Comparison of ENCODE assay signal across 8 cellular contexts in the genomic region with DNA sequence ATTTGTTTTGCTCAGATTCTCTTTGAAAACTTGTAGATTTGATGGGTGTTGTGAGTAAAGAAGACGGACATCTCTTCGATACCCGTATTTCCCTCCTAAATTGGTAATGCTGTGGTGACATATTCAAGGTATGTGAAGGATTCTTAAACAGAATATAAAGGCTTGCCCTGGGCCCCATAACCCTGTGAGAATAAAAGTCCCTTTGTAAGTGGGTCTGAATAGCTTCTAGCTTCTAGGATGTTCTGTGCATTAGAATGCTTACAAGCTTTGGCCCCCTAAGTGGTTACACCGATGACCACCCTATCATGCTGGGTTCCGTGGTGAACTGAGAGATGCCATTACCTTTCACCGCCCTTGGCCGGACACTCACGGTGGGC. TPM values are rescaled to one million over a fixed set of nuclear protein-coding genes. Genes with fewer than 3 reads are reported as not detected.
DNase-seq lines count a peak whose midpoint lies in the region; ATAC-seq, FAIRE-seq and TF ChIP-seq lines count a peak whose summit lies in the region.

No MANE protein-coding gene starts in this region.

- CTCF ChIA-PET in HepG2 (lab: Yijun Ruan, JAX; ENCODE audit: low intra/inter-chr PET ratio, low total read pairs): no interaction called here

- in situ Hi-C loops in HepG2 (cut with HindIII; ENCODE audit: extremely low pct_ligation_motif_present, low pct_unique_long_range_greater_than_20kb): no loop called here

- H3K27ac Mint-ChIP-seq in activated naive CD8-positive, alpha-beta T cell treated with anti-CD3 and anti-CD28 coated beads, Interleukin-2, amount 50 U/mL, for 24 hours: peak overlapping the region; percentile 78

- peak overlapping the region; percentile 79 for H3K4me2 ChIP-seq in HepG2 (ENCODE audit: low read depth, low read length)

- peak overlapping the region; percentile 98 for H3K4me3 Mint-ChIP-seq in activated naive CD8-positive, alpha-beta T cell treated with anti-CD3 and anti-CD28 coated beads, Interleukin-2, amount 50 U/mL, for 24 hours

- H3K9me3 ChIP-seq in heart left ventricle (no peaks in the 10 kb centered on the region), HepG2 (ENCODE audit: low read length) (no peaks in the 10 kb centered on the region), tibial artery (no peaks in the 10 kb centered on the region)

- no peaks in the 10 kb centered on the region for H4K20me1 ChIP-seq in HepG2 (ENCODE audit: insufficient read depth, low read length)

- no peak for FAIRE-seq in HepG2 (lab: Jason Lieb, UNC)

- POLR2A ChIA-PET in HepG2 (lab: Yijun Ruan, JAX): interaction anchor here (0.8 to 2.0 kb wide), 6 partner anchors 15 to 112 kb away, joined by 3 to 11 read pairs (median 7); partner anchors contain the start of genes DCK and GRSF1

- no peak for TF ChIP-seq RAD21 in HepG2 (CRISPR knock-in tag; IDR thresholded peaks at IDR 0.05)

- H3K9me3 Mint-ChIP-seq in activated naive CD8-positive, alpha-beta T cell treated with anti-CD3 and anti-CD28 coated beads, Interleukin-2, amount 50 U/mL, for 24 hours: no peaks in the 10 kb centered on the region

- peaks cover 16% of the 10 kb centered on the region for H3K36me3 Mint-ChIP-seq in activated naive CD8-positive, alpha-beta T cell treated with anti-CD3 and anti-CD28 coated beads, Interleukin-2, amount 50 U/mL, for 24 hours (ENCODE audit: low read depth)

- H3K27ac ChIP-seq in heart left ventricle (peak overlapping the region; percentile 75 to 94 (median 92)), HepG2 (ENCODE audit: extremely low read length, insufficient read depth, low read length) (peak overlapping the region; percentile 70), tibial artery (peak overlapping the region; percentile 87 to 89)

- H2AFZ ChIP-seq in HepG2 (ENCODE audit: low read length): peak overlapping the region; percentile 73

- H3K36me3 ChIP-seq in heart left ventricle (peaks cover 0 to 16% (median 7%) of the 10 kb centered on the region in 9 donors), HepG2 (replicated peaks in 1 of 2; ENCODE audit: control insufficient read depth in 1 of 2, insufficient read depth in 2 of 2, low read length in 2 of 2) (peaks cover 2 to 6% of the 10 kb centered on the region in 2 experiments; a peak in 2 of 5 replicates), tibial artery (peaks cover 0 to 13% (median 0%) of the 10 kb centered on the region in 3 donors)

- H3K79me2 ChIP-seq in HepG2 (ENCODE audit: insufficient read depth, low read length): peaks cover 14% of the 10 kb centered on the region

- H3K4me1 Mint-ChIP-seq in activated naive CD8-positive, alpha-beta T cell treated with anti-CD3 and anti-CD28 coated beads, Interleukin-2, amount 50 U/mL, for 24 hours: peaks cover 21% of the 10 kb centered on the region

- ATAC-seq in heart left ventricle (peak in 1 of 4 donors; percentile 8), left ventricle myocardium superior (no peak), HepG2 (no peak), GM18868 (IDR thresholded peaks at IDR 0.05; ENCODE audit: unreplicated experiment) (no peak), GM21717 (IDR thresholded peaks at IDR 0.05; ENCODE audit: unreplicated experiment) (no peak), GM21737 (IDR thresholded peaks at IDR 0.05; ENCODE audit: unreplicated experiment) (no peak)
- ATAC-seq in activated naive CD8-positive, alpha-beta T cell treated with anti-CD3 and anti-CD28 coated beads, Interleukin-2, amount 50 U/mL, for 24 hours: no peak

- no peak for DNase-seq in heart left ventricle
- DNase-seq in left ventricle myocardium superior: no peak
- DNase-seq in activated naive CD8-positive, alpha-beta T cell treated with anti-CD3 and anti-CD28 coated beads, Interleukin-2, amount 50 U/mL, for 24 hours: no peak
- DNase-seq in HepG2 (ENCODE audit: low spot score): peak; percentile 17
- DNase-seq in tibial artery: no peak

- H3K4me1 ChIP-seq in heart left ventricle (peaks cover 0 to 27% (median 9%) of the 10 kb centered on the region in 12 donors), HepG2 (ENCODE audit: insufficient read depth, low read length) (peaks cover 19% of the 10 kb centered on the region), tibial artery (peaks cover 0 to 10% (median 2%) of the 10 kb centered on the region in 4 donors)

- TF ChIP-seq EP300 in HepG2 (IDR thresholded peaks at IDR 0.05; ENCODE audit: low read depth in 2 of 2, low read length in 2 of 2) (no peak), HepG2 (CRISPR knock-in tag; IDR thresholded peaks at IDR 0.05; ENCODE audit: borderline replicate concordance) (no peak)

- no peaks in the 10 kb centered on the region for H3K27me3 ChIP-seq in heart left ventricle
- no peaks in the 10 kb centered on the region; a peak in 1 of 5 replicates for H3K27me3 ChIP-seq in HepG2 (ENCODE audit: control insufficient read depth in 1 of 2, insufficient read depth in 2 of 2, low read length in 2 of 2)
- no peaks in the 10 kb centered on the region for H3K27me3 ChIP-seq in tibial artery

- intact Hi-C loops in heart left ventricle (cut with DNase I): loop anchor here in 7 of 10 donors (5.0 to 10.0 kb wide), 6 partner anchors 59 to 214 kb away; partner anchors contain the start of genes DCK (in 6 of the 7), GRSF1 (in 2 of the 7) and UTP3 (in 1 of the 7)
- intact Hi-C loops in left ventricle myocardium superior (cut with micrococcal nuclease): no loop called here
- intact Hi-C loops in HepG2 (cut with micrococcal nuclease; ENCODE audit: unreplicated experiment): loop anchor here (5.0 to 10.0 kb wide), 3 partner anchors 64 to 247 kb away; partner anchors contain the start of genes GRSF1 and UTP3
- intact Hi-C loops in tibial artery (cut with DNase I; ENCODE audit: low total_unique reads): loop anchor here (5.0 kb wide), 1 partner anchor 91 kb away; the partner anchor contains the start of gene DCK

- WGBS in heart left ventricle, 4 donors: 19 to 48% (median 25%) methylated on average over 4 to 8 of the region's 8 CpGs
- WGBS in HepG2 (ENCODE audit: low lambda C conversion rate): 0% methylated on average over 6 of the region's 8 CpGs

- BruUV-seq in HepG2 (replicated peaks; lab: Mats Ljungman, UMichigan): TSS peak; percentile 98

- H3K27me3 Mint-ChIP-seq in activated naive CD8-positive, alpha-beta T cell treated with anti-CD3 and anti-CD28 coated beads, Interleukin-2, amount 50 U/mL, for 24 hours: no peaks in the 10 kb centered on the region

- peak overlapping the region; percentile 77 for H3K9ac ChIP-seq in HepG2 (ENCODE audit: insufficient read depth, low read depth, low read length)

- peak overlapping the region; percentile 70 to 98 (median 84) for H3K4me3 ChIP-seq in heart left ventricle
- H3K4me3 ChIP-seq in HepG2 (replicated peaks in 1 of 3; ENCODE audit: insufficient read depth in 1 of 3, low read depth in 2 of 3, low read length in 3 of 3): peak overlapping the region; percentile 90 to 97 (median 94)
- H3K4me3 ChIP-seq in tibial artery: peak overlapping the region; percentile 68 to 76

- TF ChIP-seq CTCF in heart left ventricle (IDR thresholded peaks at IDR 0.05) (no peak), HepG2 (CRISPR knock-in tag; IDR thresholded peaks at IDR 0.05) (no peak), tibial artery (IDR thresholded peaks at IDR 0.05) (no peak)

- TF ChIP-seq POLR2A in heart left ventricle (IDR thresholded peaks at IDR 0.05) (no peak), HepG2 (IDR thresholded peaks at IDR 0.05; ENCODE audit: insufficient read depth in 1 of 2, low read depth in 2 of 2, low read length in 2 of 2) (no peak)

TF ChIP-seq in HepG2, 621 proteins besides CTCF, POLR2A, EP300 and RAD21 (continues in another document):
- 0 out of 2 replicates have a peak, but pooled peaks have one; percentile 21 for TF ChIP-seq ZNF414 (CRISPR knock-in tag; IDR thresholded peaks at IDR 0.05)
- TF ChIP-seq HNRNPH1 (optimal IDR thresholded peaks at IDR 0.05; ENCODE audit: low read depth, low read length): no peak

RNA-seq across cellular contexts. Expression of gene MOB1B, which starts 0.6 kb away (rescaled TPM):
- total RNA-seq in heart left ventricle (10 to 100 TPM; 11.1 to 22.9 (median 18.6) TPM), left ventricle myocardium superior (18.4 TPM), HepG2 (2016; rRNA removed; fragmentation: Illumina TruSeq; extraction: Trizol) (4.0 and 6.8 TPM in 2 replicates)
- polyA plus RNA-seq in heart left ventricle (1 to 10 TPM; 4.8 to 7.2 TPM), HepG2 (2011; rRNA removed) (3.9 and 4.1 TPM in 2 replicates)
- 5.0 and 5.6 TPM in 2 replicates for total RNA-seq in HepG2 (2016; cell fraction: cytosol; rRNA removed; fragmentation: Illumina TruSeq; extraction: Trizol; ENCODE audit: low read depth)
- total RNA-seq in HepG2 (2016; cell fraction: insoluble cytoplasmic fraction; rRNA removed; fragmentation: Illumina TruSeq; extraction: Trizol): 3.6 and 6.8 TPM in 2 replicates
- 2.5 TPM in 2 replicates for total RNA-seq in HepG2 (2016; cell fraction: membrane; rRNA removed; fragmentation: Illumina TruSeq; extraction: Trizol)
- 8.2 and 8.3 TPM in 2 replicates for total RNA-seq in HepG2 (2016; cell fraction: nucleus; rRNA removed; fragmentation: Illumina TruSeq; extraction: Trizol)
- polyA plus RNA-seq in HepG2 (2011; cell fraction: cytosol; rRNA removed): 1.1 and 1.8 TPM in 2 replicates
- polyA plus RNA-seq in HepG2 (2011; cell fraction: nucleus; rRNA removed): 2.5 and 4.6 TPM in 2 replicates
- 4.6 TPM in 2 replicates for polyA plus RNA-seq in HepG2 (2012)
- 0.23 and 0.25 TPM in 2 replicates for polyA plus RNA-seq in HepG2 (2016; cell fraction: cytosol; fragmentation: Illumina TruSeq; extraction: Trizol; ENCODE audit: low read depth)
- 8.2 and 8.5 TPM in 2 replicates for polyA plus RNA-seq in HepG2 (2016; cell fraction: insoluble cytoplasmic fraction; fragmentation: Illumina TruSeq; extraction: Trizol; ENCODE audit: low read depth)
- 0.68 and 0.73 TPM in 2 replicates for polyA plus RNA-seq in HepG2 (2016; cell fraction: membrane; fragmentation: Illumina TruSeq; extraction: Trizol; ENCODE audit: low read depth)
- 11.2 and 12.5 TPM in 2 replicates for polyA plus RNA-seq in HepG2 (2016; cell fraction: nucleus; fragmentation: Illumina TruSeq; extraction: Trizol; ENCODE audit: insufficient read depth, low read depth)
- 8.6 and 10.3 TPM in 2 replicates for polyA minus RNA-seq in HepG2 (2011; rRNA and poly(A)+ RNA removed; ENCODE audit: low replicate concordance)
- 12.0 and 13.8 TPM in 2 replicates for polyA minus RNA-seq in HepG2 (2011; cell fraction: cytosol; rRNA and poly(A)+ RNA removed)
- 14.9 and 18.5 TPM in 2 replicates for polyA minus RNA-seq in HepG2 (2011; cell fraction: nucleus; rRNA and poly(A)+ RNA removed)
